ENCODE assay signal across 9 cellular contexts in genomic region chr22:49724030-49724892, GRCh38.
DNase-seq lines count a peak whose midpoint lies in the region; ATAC-seq and FAIRE-seq lines count a peak whose summit lies in the region.
"Had no signal": no experiment of that assay in that cellular context is flagged by ENCODE, and none has a peak within 500 bp of the region (broad histone marks: within the 10 kb centered on the region; RNA-seq: fewer than 3 reads in every experiment).

No MANE protein-coding gene starts in this region.

- no peak for FAIRE-seq in frontal cortex (lab: Jason Lieb, UNC)
- FAIRE-seq: TTC549 had no signal

- ATAC-seq in HG02798 (IDR thresholded peaks at IDR 0.05; ENCODE audit: poor library complexity, unreplicated experiment), result no peak

- H3K4me3 ChIP-seq in Jurkat, Clone E6-1 (ENCODE audit: low read length), result peak overlapping the region; percentile 68

- DNase-seq in A172 (ENCODE audit: low spot score) (peak; percentile 11), mesenteric fat pad (ENCODE audit: low spot score) (peak; percentile 84), frontal cortex (ENCODE audit: low spot score in 2 of 2) (no peak), SK-N-DZ (ENCODE audit: low spot score) (no peak), LoVo (ENCODE audit: low spot score) (no peak)
- DNase-seq in Jurkat, Clone E6-1 (ENCODE audit: low read depth, low spot score), result peak; percentile 67
- peak; percentile 73 for DNase-seq in activated CD8-positive, alpha-beta memory T cell treated with anti-CD3 and anti-CD28 coated beads, Interleukin-2, amount 50 U/mL, for 48 hours

Comparison
In these comparisons a context has a peak if more than half of its experiments do, and no peak if none do; other contexts are left out.
1. DNase-seq: peak in A172 (single experiment), Jurkat, Clone E6-1 (single experiment), activated CD8-positive, alpha-beta memory T cell treated with anti-CD3 and anti-CD28 coated beads, Interleukin-2, amount 50 U/mL, for 48 hours (single experiment) and mesenteric fat pad (single experiment); none in frontal cortex (0 of 2), SK-N-DZ (single experiment) and LoVo (single experiment).